Comparison of ENCODE assay signal across 20 cellular contexts in genomic region chr5:111834926-111835599, GRCh38.
DNase-seq lines count a peak whose midpoint lies in the region; ATAC-seq and TF ChIP-seq lines count a peak whose summit lies in the region.
"Had no signal": no experiment of that assay in that cellular context is flagged by ENCODE, and none has a peak within 500 bp of the region (broad histone marks: within the 10 kb centered on the region; RNA-seq: fewer than 3 reads in every experiment).

No MANE protein-coding gene starts in this region.

- DNase-seq in left ventricle myocardium inferior: no peak
- no peak for DNase-seq in cardiac septum (ENCODE audit: low spot score)
- no peak for DNase-seq in RWPE2 (ENCODE audit: low spot score)
- no peak for DNase-seq in endodermal cell
- no peak for DNase-seq in type B pancreatic cell (ENCODE audit: extremely low spot score, unreplicated experiment)
- DNase-seq in Ammon's horn (ENCODE audit: low spot score): no peak
- no peak for DNase-seq in activated naive CD8-positive, alpha-beta T cell treated with anti-CD3 and anti-CD28 coated beads, Interleukin-2, amount 50 U/mL, for 24 hours
- DNase-seq: activated CD4-positive, CD25-positive, alpha-beta regulatory T cell; activated CD8-positive, alpha-beta memory T cell treated with anti-CD3 and anti-CD28 coated beads for 24 hours; heart right ventricle; islet precursor cell; mesendoderm; NCI-H1105 treated with DMSO at 0.1 percent for 48 hours; substantia nigra had no signal

- H3K4me3 ChIP-seq in left ventricle myocardium inferior: no peak overlapping the region
- H3K4me3 ChIP-seq in RWPE2 (ENCODE audit: severe bottlenecking): no peak overlapping the region
- H3K4me3 ChIP-seq in endodermal cell (ENCODE audit: low read length): no peak overlapping the region
- H3K4me3 ChIP-seq: coronary artery, heart right ventricle, right atrium auricular region had no signal

- H3K27ac Mint-ChIP-seq in endodermal cell: no peak overlapping the region
- H3K27ac Mint-ChIP-seq in type B pancreatic cell: peak overlapping the region; percentile 27
- H3K27ac Mint-ChIP-seq in activated naive CD8-positive, alpha-beta T cell treated with anti-CD3 and anti-CD28 coated beads, Interleukin-2, amount 50 U/mL, for 24 hours: no peak overlapping the region
- H3K27ac Mint-ChIP-seq: T-helper 1 cell treated with Interleukin-12 subunit alpha and Interleukin-12 subunit beta and Interleukin-4 antibody, amounts not matched to agents 30 μg/mL and 1 μg/mL, for 36 hours had no signal

- H3K27me3 ChIP-seq in left ventricle myocardium inferior (ENCODE audit: low read depth): no peaks in the 10 kb centered on the region
- no peaks in the 10 kb centered on the region for H3K27me3 ChIP-seq in RWPE2 (ENCODE audit: insufficient read depth, poor library complexity, severe bottlenecking)
- no peaks in the 10 kb centered on the region for H3K27me3 ChIP-seq in endodermal cell (ENCODE audit: control insufficient read depth, insufficient read depth, low read length, poor library complexity, severe bottlenecking)
- H3K27me3 ChIP-seq: heart right ventricle, neutrophil, right atrium auricular region had no signal

- TF ChIP-seq CTCF in left ventricle myocardium inferior (IDR thresholded peaks at IDR 0.05; ENCODE audit: borderline replicate concordance): peak; percentile 28
- peak; percentile 34 for TF ChIP-seq CTCF in RWPE2 (IDR thresholded peaks at IDR 0.05; ENCODE audit: poor library complexity, severe bottlenecking)
- TF ChIP-seq CTCF in endodermal cell (conservative IDR thresholded peaks at IDR 0.05): peak; percentile 34
- no peak for TF ChIP-seq CTCF in type B pancreatic cell (conservative IDR thresholded peaks at IDR 0.05)

- intact Hi-C loops in left ventricle myocardium inferior (cut with micrococcal nuclease): no loop called here
- intact Hi-C loops in cardiac septum (cut with DNase I): no loop called here

- H3K27ac ChIP-seq in left ventricle myocardium inferior (replicated peaks) (no peak overlapping the region), RWPE2 (ENCODE audit: poor library complexity, severe bottlenecking) (no peak overlapping the region), endodermal cell (ENCODE audit: low read depth, low read length) (no peak overlapping the region)
- H3K27ac ChIP-seq: coronary artery, epithelial cell of prostate, heart right ventricle, neutrophil, right atrium auricular region had no signal

- H3K9me3 Mint-ChIP-seq in endodermal cell (no peaks in the 10 kb centered on the region), type B pancreatic cell (peaks cover 6% of the 10 kb centered on the region)
- no peaks in the 10 kb centered on the region for H3K9me3 Mint-ChIP-seq in activated naive CD8-positive, alpha-beta T cell treated with anti-CD3 and anti-CD28 coated beads, Interleukin-2, amount 50 U/mL, for 24 hours
- H3K9me3 Mint-ChIP-seq: T-helper 1 cell treated with Interleukin-12 subunit alpha and Interleukin-12 subunit beta and Interleukin-4 antibody, amounts not matched to agents 30 μg/mL and 1 μg/mL, for 36 hours had no signal

- H3K4me1 Mint-ChIP-seq in endodermal cell: peaks cover 18% of the 10 kb centered on the region
- no peaks in the 10 kb centered on the region for H3K4me1 Mint-ChIP-seq in type B pancreatic cell (ENCODE audit: unreplicated experiment)
- H3K4me1 Mint-ChIP-seq in activated naive CD8-positive, alpha-beta T cell treated with anti-CD3 and anti-CD28 coated beads, Interleukin-2, amount 50 U/mL, for 24 hours: no peaks in the 10 kb centered on the region

- H3K36me3 Mint-ChIP-seq in endodermal cell (ENCODE audit: low read depth) (no peaks in the 10 kb centered on the region), type B pancreatic cell (no peaks in the 10 kb centered on the region)
- no peaks in the 10 kb centered on the region for H3K36me3 Mint-ChIP-seq in activated naive CD8-positive, alpha-beta T cell treated with anti-CD3 and anti-CD28 coated beads, Interleukin-2, amount 50 U/mL, for 24 hours (ENCODE audit: low read depth)

- H3K4me1 ChIP-seq in left ventricle myocardium inferior (no peaks in the 10 kb centered on the region), RWPE2 (ENCODE audit: insufficient read depth, poor library complexity, severe bottlenecking) (peaks cover 6% of the 10 kb centered on the region), endodermal cell (ENCODE audit: control insufficient read depth, insufficient read depth, low read length) (peaks cover 5% of the 10 kb centered on the region)
- H3K4me1 ChIP-seq: right atrium auricular region had no signal

- no CpG with 5 or more reads among the region's 2 CpGs for WGBS in endodermal cell (ENCODE audit: insufficient coverage in 1 of 2, insufficient read length in 1 of 2), 2 experiments

- H3K36me3 ChIP-seq in left ventricle myocardium inferior: no peaks in the 10 kb centered on the region
- no peaks in the 10 kb centered on the region for H3K36me3 ChIP-seq in RWPE2 (ENCODE audit: low read depth)
- H3K36me3 ChIP-seq in endodermal cell (ENCODE audit: control insufficient read depth, insufficient read depth, low read length): no peaks in the 10 kb centered on the region
- H3K36me3 ChIP-seq: heart right ventricle, neutrophil, right atrium auricular region had no signal

- H3K4me3 Mint-ChIP-seq in endodermal cell: no peak overlapping the region
- no peak overlapping the region for H3K4me3 Mint-ChIP-seq in type B pancreatic cell
- H3K4me3 Mint-ChIP-seq in activated naive CD8-positive, alpha-beta T cell treated with anti-CD3 and anti-CD28 coated beads, Interleukin-2, amount 50 U/mL, for 24 hours: no peak overlapping the region
- H3K4me3 Mint-ChIP-seq: T-helper 1 cell treated with Interleukin-12 subunit alpha and Interleukin-12 subunit beta and Interleukin-4 antibody, amounts not matched to agents 30 μg/mL and 1 μg/mL, for 36 hours had no signal

- H3K27me3 Mint-ChIP-seq in endodermal cell (ENCODE audit: insufficient read depth) (no peaks in the 10 kb centered on the region), type B pancreatic cell (peaks cover 7% of the 10 kb centered on the region)
- no peaks in the 10 kb centered on the region for H3K27me3 Mint-ChIP-seq in activated naive CD8-positive, alpha-beta T cell treated with anti-CD3 and anti-CD28 coated beads, Interleukin-2, amount 50 U/mL, for 24 hours

- ATAC-seq in RWPE2 (ENCODE audit: low read depth) (no peak), HG02763 (IDR thresholded peaks at IDR 0.05; ENCODE audit: unreplicated experiment) (no peak)
- ATAC-seq in activated naive CD8-positive, alpha-beta T cell treated with anti-CD3 and anti-CD28 coated beads, Interleukin-2, amount 50 U/mL, for 24 hours: no peak

- no peak overlapping the region for H3K9ac ChIP-seq in endodermal cell (ENCODE audit: extremely low read depth, low read length, poor library complexity, severe bottlenecking)

- no peaks in the 10 kb centered on the region for H3K9me3 ChIP-seq in left ventricle myocardium inferior (replicated peaks)
- H3K9me3 ChIP-seq in RWPE2 (ENCODE audit: severe bottlenecking): no peaks in the 10 kb centered on the region
- no peaks in the 10 kb centered on the region for H3K9me3 ChIP-seq in endodermal cell (ENCODE audit: control insufficient read depth, low read length)
- H3K9me3 ChIP-seq: heart right ventricle, neutrophil, right atrium auricular region had no signal
